Comparison of ENCODE assay signal across 8 cellular contexts in genomic region chr1:37434292-37434907, GRCh38. TPM values are rescaled to one million over a fixed set of nuclear protein-coding genes. Genes with fewer than 3 reads are reported as not detected.
A peak's percentile ranks its signal among the peaks of the same experiment; 100 is the strongest.
DNase-seq lines count a peak whose midpoint lies in the region; ATAC-seq and TF ChIP-seq lines count a peak whose summit lies in the region.

No MANE protein-coding gene starts in this region.

- H3K27ac ChIP-seq in colonic mucosa, result no peak overlapping the region
- no peak overlapping the region for H3K27ac ChIP-seq in lower lobe of right lung

- POLR2A ChIA-PET in activated CD4-positive, alpha-beta T cell treated with anti-CD3 and anti-CD28 coated beads, Interleukin-2, amount 10 ng/mL, durations not matched to agents 7 days and 5 days (lab: Charles Lee), result no interaction called here

- H3K27me3 Mint-ChIP-seq in activated CD4-positive, alpha-beta T cell treated with anti-CD3 and anti-CD28 coated beads, Interleukin-2, amount 10 ng/mL, durations not matched to agents 7 days and 5 days, result peaks cover 2% of the 10 kb centered on the region

- H3K36me3 Mint-ChIP-seq in activated CD4-positive, alpha-beta T cell treated with anti-CD3 and anti-CD28 coated beads, Interleukin-2, amount 10 ng/mL, durations not matched to agents 7 days and 5 days (ENCODE audit: low read depth), result no peaks in the 10 kb centered on the region

- no peak overlapping the region for H3K4me3 Mint-ChIP-seq in activated CD4-positive, alpha-beta T cell treated with anti-CD3 and anti-CD28 coated beads, Interleukin-2, amount 10 ng/mL, durations not matched to agents 7 days and 5 days

- no peaks in the 10 kb centered on the region for H3K4me1 ChIP-seq in colonic mucosa
- H3K4me1 ChIP-seq in lower lobe of right lung, result no peaks in the 10 kb centered on the region

- H3K9me3 ChIP-seq in colonic mucosa (no peaks in the 10 kb centered on the region), lower lobe of right lung (no peaks in the 10 kb centered on the region)

- no peaks in the 10 kb centered on the region for H3K9me3 Mint-ChIP-seq in activated CD4-positive, alpha-beta T cell treated with anti-CD3 and anti-CD28 coated beads, Interleukin-2, amount 10 ng/mL, durations not matched to agents 7 days and 5 days

- CTCF ChIA-PET in activated CD4-positive, alpha-beta T cell treated with anti-CD3 and anti-CD28 coated beads, Interleukin-2, amount 10 ng/mL, durations not matched to agents 7 days and 5 days (lab: Charles Lee), result interaction anchor here (0.6 to 1.4 kb wide), 5 partner anchors 9 to 727 kb away, joined by 3 to 7 read pairs (median 3); no protein-coding TSS in a partner anchor

- H3K36me3 ChIP-seq in colonic mucosa (no peaks in the 10 kb centered on the region), lower lobe of right lung (no peaks in the 10 kb centered on the region)

- peak; percentile 93 for TF ChIP-seq CTCF in colonic mucosa (IDR thresholded peaks at IDR 0.05)
- peak; percentile 95 for TF ChIP-seq CTCF in lower lobe of right lung (IDR thresholded peaks at IDR 0.05)

- DNase-seq in AG08395 (ENCODE audit: low spot score) (peak; percentile 87), NCI-H2227 (lab: John Stamatoyannopoulos, UW; ENCODE audit: unreplicated experiment) (peak; percentile 78), colonic mucosa (peak; percentile 64), lower lobe of right lung (peak; percentile 80)
- peak; percentile 74 for DNase-seq in activated CD4-positive, alpha-beta T cell treated with anti-CD3 and anti-CD28 coated beads, Interleukin-2, amount 10 ng/mL, durations not matched to agents 7 days and 5 days
- DNase-seq in stimulated activated CD8-positive, alpha-beta memory T cell treated with anti-CD3 and anti-CD28 coated beads, Interleukin-15, amount 100 ng/mL, for 1 hour (ENCODE audit: low read depth), result peak; percentile 43

- H3K27ac Mint-ChIP-seq in activated CD4-positive, alpha-beta T cell treated with anti-CD3 and anti-CD28 coated beads, Interleukin-2, amount 10 ng/mL, durations not matched to agents 7 days and 5 days, result no peak overlapping the region

- intact Hi-C loops in colonic mucosa (cut with DNase I) (loop anchor here (5.0 to 10.0 kb wide), 2 partner anchors 732 to 860 kb away; no protein-coding TSS in a partner anchor), lower lobe of right lung (cut with DNase I) (no loop called here)

- no peaks in the 10 kb centered on the region for H3K4me1 Mint-ChIP-seq in activated CD4-positive, alpha-beta T cell treated with anti-CD3 and anti-CD28 coated beads, Interleukin-2, amount 10 ng/mL, durations not matched to agents 7 days and 5 days

- H3K9ac ChIP-seq in colonic mucosa (ENCODE audit: low read depth in 2 of 2, low read length in 2 of 2), result no peak overlapping the region

- ATAC-seq in GM19372 (IDR thresholded peaks at IDR 0.05; ENCODE audit: low read depth, unreplicated experiment), result peak; percentile 49
- ATAC-seq in lower lobe of right lung, result peak; percentile 78 to 83
- no peak for ATAC-seq in GM19351 (IDR thresholded peaks at IDR 0.05; ENCODE audit: unreplicated experiment)

- H3K4me3 ChIP-seq in colonic mucosa (no peak overlapping the region), lower lobe of right lung (no peak overlapping the region)

- H3K27me3 ChIP-seq in colonic mucosa (no peaks in the 10 kb centered on the region), lower lobe of right lung (ENCODE audit: low read depth) (peaks cover 25% of the 10 kb centered on the region)

RNA-seq across cellular contexts. Expression of gene ZC3H12A, which starts 40.0 kb away (rescaled TPM):
- 10 to 100 TPM; 16.8 to 21.9 TPM for total RNA-seq in activated CD4-positive, alpha-beta T cell treated with anti-CD3 and anti-CD28 coated beads, Interleukin-2, amount 10 ng/mL, durations not matched to agents 7 days and 5 days
- total RNA-seq in colonic mucosa, result 10 to 100 TPM; 18.2 to 35.4 TPM
- total RNA-seq in lower lobe of right lung, result 12.8 TPM
